In genomic region chr19:47628058-47628771, GRCh38 we compare ENCODE assay signal across 1 cellular context.
TF ChIP-seq lines count a peak whose summit lies in the region.

No MANE protein-coding gene starts in this region.

TF ChIP-seq in WTC11, 78 proteins besides CTCF, POLR2A, EP300 and RAD21 (continued from another document):
- TF ChIP-seq ZNF281 (CRISPR knock-in tag; IDR thresholded peaks at IDR 0.05) (no peak), ZMAT4 (CRISPR knock-in tag; IDR thresholded peaks at IDR 0.05) (no peak), ERG (CRISPR knock-in tag; IDR thresholded peaks at IDR 0.05) (no peak), ZNF138 (CRISPR knock-in tag; conservative IDR thresholded peaks at IDR 0.05) (no peak), HMGA2 (CRISPR knock-in tag; IDR thresholded peaks at IDR 0.05) (no peak), PREB (CRISPR knock-in tag; IDR thresholded peaks at IDR 0.05; ENCODE audit: borderline replicate concordance) (no peak), ATF3 (CRISPR knock-in tag; conservative IDR thresholded peaks at IDR 0.05) (no peak), FOXP4 (CRISPR knock-in tag; IDR thresholded peaks at IDR 0.05) (no peak), ZNF512 (CRISPR knock-in tag; IDR thresholded peaks at IDR 0.05; ENCODE audit: borderline replicate concordance) (no peak), JUN (CRISPR knock-in tag; IDR thresholded peaks at IDR 0.05) (no peak)
